15 cellular contexts compared by ENCODE assay signal in genomic region chr4:43458293-43458692, GRCh38.
A peak's percentile ranks its signal among the peaks of the same experiment; 100 is the strongest.
DNase-seq lines count a peak whose midpoint lies in the region; ATAC-seq and TF ChIP-seq lines count a peak whose summit lies in the region.
"Had no signal": no experiment of that assay in that cellular context is flagged by ENCODE, and none has a peak within 500 bp of the region (broad histone marks: within the 10 kb centered on the region; RNA-seq: fewer than 3 reads in every experiment).

No MANE protein-coding gene starts in this region.

- no peak overlapping the region for H3K27ac ChIP-seq in IMR-90 (ENCODE audit: insufficient read depth, low read length)
- H3K27ac ChIP-seq in RWPE2 (ENCODE audit: poor library complexity, severe bottlenecking), result peak overlapping the region; percentile 98
- no peak overlapping the region for H3K27ac ChIP-seq in foreskin keratinocyte
- H3K27ac ChIP-seq in caudate nucleus (ENCODE audit: low read depth, low read length), result no peak overlapping the region
- H3K27ac ChIP-seq: 22Rv1, C4-2B had no signal

- peak overlapping the region; percentile 62 for H2AFZ ChIP-seq in IMR-90 (replicated peaks; ENCODE audit: low read length, poor library complexity)

- H4K20me1 ChIP-seq in IMR-90 (ENCODE audit: insufficient read depth, low read length), result no peaks in the 10 kb centered on the region

- intact Hi-C loops in IMR-90 (cut with micrococcal nuclease), result no loop called here
- intact Hi-C loops in Right ventricle myocardium inferior (cut with DNase I), result no loop called here

- no peak overlapping the region for H4K91ac ChIP-seq in IMR-90 (ENCODE audit: insufficient read depth, low read depth, low read length)

- CTCF ChIA-PET in IMR-90 (lab: Yijun Ruan, JAX), result interaction anchor here (0.6 kb wide), 1 partner anchor 14 kb away, joined by 5 read pairs; no protein-coding TSS in a partner anchor

- no peak overlapping the region for H3K23ac ChIP-seq in IMR-90 (ENCODE audit: low read depth, low read length)

- no peak overlapping the region for H2BK5ac ChIP-seq in IMR-90 (ENCODE audit: low read depth, low read length, poor library complexity, severe bottlenecking)

- peak overlapping the region; percentile 7; the same call in 1 of the 2 replicates for H2AK5ac ChIP-seq in IMR-90 (ENCODE audit: low read depth, low read length)

- no peaks in the 10 kb centered on the region for H3K9me3 ChIP-seq in IMR-90 (ENCODE audit: control insufficient read depth, insufficient read depth, low read length)
- H3K9me3 ChIP-seq in RWPE2 (ENCODE audit: severe bottlenecking), result no peaks in the 10 kb centered on the region
- H3K9me3 ChIP-seq: HAP-1 had no signal

- H4K8ac ChIP-seq in IMR-90 (ENCODE audit: low read depth in 2 of 2, low read length in 2 of 2), result peak overlapping the region in 1 of 2 experiments; percentile 17; a peak in 2 of 4 replicates

- DNase-seq in NCI-H1417 (lab: John Stamatoyannopoulos, UW) (peak in 2 of 3 experiments; percentile 23 to 59), NCI-H1417 treated with DMSO at 0.1 percent for 48 hours (lab: John Stamatoyannopoulos, UW) (no peak), IMR-90 (no peak), RWPE2 (ENCODE audit: low spot score) (peak; percentile 62), foreskin keratinocyte (no peak), HuH-7 (ENCODE audit: low spot score) (no peak), caudate nucleus (lab: John Stamatoyannopoulos, UW) (no peak), Right ventricle myocardium inferior (ENCODE audit: missing footprints) (no peak)
- DNase-seq: AML-193, NCI-H1092 treated with DMSO at 0.1 percent for 48 hours, NCI-H1694, NCI-H446 treated with DMSO at 0.1 percent for 48 hours had no signal

- dilution Hi-C loops in IMR-90 (cut with HindIII; ENCODE audit: low sequenced_read_pairs, unreplicated experiment), result no loop called here

- H3K9ac ChIP-seq in IMR-90 (ENCODE audit: low read depth, low read length), result no peak overlapping the region

- H3K79me1 ChIP-seq in IMR-90 (ENCODE audit: low read depth in 1 of 2, low read length in 2 of 2), result no peaks in the 10 kb centered on the region

- TF ChIP-seq RAD21 in IMR-90 (IDR thresholded peaks at IDR 0.05; ENCODE audit: low read length), result no peak

- no peak for TF ChIP-seq POLR2A in IMR-90 (IDR thresholded peaks at IDR 0.05; ENCODE audit: low read depth, low read length)

- POLR2A ChIA-PET in IMR-90 (lab: Charles Lee; ENCODE audit: unreplicated experiment), result no interaction called here

- H2BK15ac ChIP-seq in IMR-90 (ENCODE audit: low read depth, low read length), result no peak overlapping the region; the same call in 2 of the 3 replicates

- H2BK20ac ChIP-seq in IMR-90 (ENCODE audit: low read depth, low read length), result peak overlapping the region; percentile 76

- no CpG with 5 or more reads among the region's 4 CpGs for WGBS in IMR-90 (ENCODE audit: extremely low coverage in 2 of 2, insufficient read length in 1 of 2), 2 experiments

- H3K9me1 ChIP-seq in IMR-90 (ENCODE audit: insufficient read depth, low read length), result peaks cover 7% of the 10 kb centered on the region

- H2AK9ac ChIP-seq in IMR-90 (replicated peaks; ENCODE audit: low read depth, low read length, poor library complexity), result no peak overlapping the region

- H4K5ac ChIP-seq in IMR-90 (ENCODE audit: low read depth, low read length), result no peak overlapping the region

- ATAC-seq in IMR-90 (ENCODE audit: low read depth) (no peak), RWPE2 (ENCODE audit: low read depth) (peak; percentile 58), foreskin keratinocyte (peak; percentile 63), Right ventricle myocardium inferior (no peak)

- H3K27me3 ChIP-seq in IMR-90 (ENCODE audit: control insufficient read depth, insufficient read depth, low read length) (no peaks in the 10 kb centered on the region), RWPE2 (ENCODE audit: insufficient read depth, poor library complexity, severe bottlenecking) (no peaks in the 10 kb centered on the region), foreskin keratinocyte (no peaks in the 10 kb centered on the region)

- no TSS peak for BruUV-seq in IMR-90 (replicated peaks; lab: Mats Ljungman, UMichigan)

- 0 out of 2 replicates have a peak overlapping the region, but pooled peaks have one; percentile 5 for H3K14ac ChIP-seq in IMR-90 (replicated peaks; ENCODE audit: low read depth, low read length)

- H3K4me3 ChIP-seq in IMR-90 (ENCODE audit: insufficient read depth, low read depth, low read length) (no peak overlapping the region), RWPE2 (ENCODE audit: severe bottlenecking) (no peak overlapping the region)
- H3K4me3 ChIP-seq: HAP-1 had no signal

- TF ChIP-seq CTCF in IMR-90 (conservative IDR thresholded peaks at IDR 0.05; ENCODE audit: low read depth, low read length) (no peak), RWPE2 (IDR thresholded peaks at IDR 0.05; ENCODE audit: poor library complexity, severe bottlenecking) (no peak), foreskin keratinocyte (conservative IDR thresholded peaks at IDR 0.05) (no peak)

- H3K4ac ChIP-seq in IMR-90 (ENCODE audit: low read depth, low read length), result peak overlapping the region; percentile 67

- in situ Hi-C loops in IMR-90 (cut with MboI; ENCODE audit: low sequenced_read_pairs), result no loop called here

- peak overlapping the region; percentile 58; the same call in 1 of the 2 replicates for H2BK120ac ChIP-seq in IMR-90 (ENCODE audit: low read depth, low read length)

- no peak overlapping the region for H3K56ac ChIP-seq in IMR-90 (ENCODE audit: extremely low read depth, insufficient read depth, low read length)

- H3K36me3 ChIP-seq in IMR-90 (ENCODE audit: control insufficient read depth, insufficient read depth, low read length) (no peaks in the 10 kb centered on the region), RWPE2 (ENCODE audit: low read depth) (no peaks in the 10 kb centered on the region)
- H3K36me3 ChIP-seq: HAP-1 had no signal

- no peak overlapping the region for H3K18ac ChIP-seq in IMR-90 (ENCODE audit: low read depth, low read length)

- H3K4me1 ChIP-seq in IMR-90 (ENCODE audit: control insufficient read depth, insufficient read depth, low read length), result peaks cover 3% of the 10 kb centered on the region; the same call in 1 of the 2 replicates
- peaks cover 35% of the 10 kb centered on the region for H3K4me1 ChIP-seq in RWPE2 (ENCODE audit: insufficient read depth, poor library complexity, severe bottlenecking)
- peaks cover 26% of the 10 kb centered on the region for H3K4me1 ChIP-seq in foreskin keratinocyte
- H3K4me1 ChIP-seq: HAP-1 had no signal

- no peak overlapping the region for H3K4me2 ChIP-seq in IMR-90 (ENCODE audit: low read depth, low read length)

TF ChIP-seq in IMR-90, 13 proteins besides CTCF, POLR2A, EP300 and RAD21:
- TF ChIP-seq CHD1 (IDR thresholded peaks at IDR 0.05; ENCODE audit: low read depth, low read length), result no peak
- no peak for TF ChIP-seq NFE2L2 (IDR thresholded peaks at IDR 0.05; ENCODE audit: low read depth, low read length)
- no peak for TF ChIP-seq MAFK (IDR thresholded peaks at IDR 0.05; ENCODE audit: low read depth, low read length)

Comparison
In these comparisons a context has a peak if more than half of its experiments do, and no peak if none do; other contexts are left out.
1. DNase-seq: peak in NCI-H1417 (2 of 3) and RWPE2 (single experiment); none in NCI-H1417 treated with DMSO at 0.1 percent for 48 hours (single experiment), IMR-90 (single experiment), foreskin keratinocyte (0 of 2), HuH-7 (single experiment), caudate nucleus (0 of 61) and Right ventricle myocardium inferior (single experiment).
2. ATAC-seq: peak in RWPE2 (single experiment) and foreskin keratinocyte (single experiment); none in IMR-90 (single experiment) and Right ventricle myocardium inferior (single experiment).